ENCODE assay signal across 9 cellular contexts in genomic region chr22:32473388-32473952, GRCh38. TPM values are rescaled to one million over a fixed set of nuclear protein-coding genes. Genes with fewer than 3 reads are reported as not detected.
DNase-seq lines count a peak whose midpoint lies in the region; ATAC-seq and TF ChIP-seq lines count a peak whose summit lies in the region.
"Had no signal": no experiment of that assay in that cellular context is flagged by ENCODE, and none has a peak within 500 bp of the region (broad histone marks: within the 10 kb centered on the region; RNA-seq: fewer than 3 reads in every experiment).

No MANE protein-coding gene starts in this region.

- intact Hi-C loops in activated T-helper 1 cell treated with anti-CD3 and anti-CD28 coated beads, Interleukin-12 subunit alpha, Interleukin-12 subunit beta, Interleukin-2, Interleukin-4 antibody, amounts not matched to agents 30 ng/mL and 10 ng/mL and 1 ng/mL, durations not matched to agents 14 hours and 24 hours and 36 hours (cut with micrococcal nuclease), result loop anchor here (1.0 to 10.0 kb wide), 6 partner anchors 61 to 721 kb away; partner anchors contain the start of genes DEPDC5, PRR14L, RFPL2 and RTCB

- H3K36me3 Mint-ChIP-seq in activated T-helper 1 cell treated with anti-CD3 and anti-CD28 coated beads, Interleukin-12 subunit alpha, Interleukin-12 subunit beta, Interleukin-2, Interleukin-4 antibody, amounts not matched to agents 30 ng/mL and 10 ng/mL and 1 ng/mL, durations not matched to agents 14 hours and 24 hours and 36 hours (ENCODE audit: low read depth), result peaks cover 2% of the 10 kb centered on the region
- H3K36me3 Mint-ChIP-seq in neural crest cell (ENCODE audit: low read depth), result no peaks in the 10 kb centered on the region

- TF ChIP-seq CTCF in neural crest cell (conservative IDR thresholded peaks at IDR 0.05), result peak; percentile 76

- peak overlapping the region; percentile 93 for H3K4me3 Mint-ChIP-seq in activated T-helper 1 cell treated with anti-CD3 and anti-CD28 coated beads, Interleukin-12 subunit alpha, Interleukin-12 subunit beta, Interleukin-2, Interleukin-4 antibody, amounts not matched to agents 30 ng/mL and 10 ng/mL and 1 ng/mL, durations not matched to agents 14 hours and 24 hours and 36 hours
- H3K4me3 Mint-ChIP-seq in neural crest cell, result peak overlapping the region; percentile 92

- DNase-seq in COR-L47 (lab: John Stamatoyannopoulos, UW), result peak; percentile 58
- peak; percentile 45 for DNase-seq in HS-5 (ENCODE audit: low read depth)
- DNase-seq in NOMO-1 treated with DMSO at 0.1 percent for 48 hours (lab: John Stamatoyannopoulos, UW; ENCODE audit: unreplicated experiment), result peak; percentile 64
- peak; percentile 33 for DNase-seq in activated T-helper 1 cell treated with anti-CD3 and anti-CD28 coated beads, Interleukin-12 subunit alpha, Interleukin-12 subunit beta, Interleukin-2, Interleukin-4 antibody, amounts not matched to agents 30 ng/mL and 10 ng/mL and 1 ng/mL, durations not matched to agents 14 hours and 24 hours and 36 hours (ENCODE audit: low spot score)
- peak; percentile 49 for DNase-seq in fibroblast of the conjunctiva (ENCODE audit: low read depth)
- DNase-seq in neural crest cell (ENCODE audit: low read depth, low spot score), result peak; percentile 25
- DNase-seq in ecto neural progenitor cell (ENCODE audit: low spot score), result no peak

- H3K27ac Mint-ChIP-seq in activated T-helper 1 cell treated with anti-CD3 and anti-CD28 coated beads, Interleukin-12 subunit alpha, Interleukin-12 subunit beta, Interleukin-2, Interleukin-4 antibody, amounts not matched to agents 30 ng/mL and 10 ng/mL and 1 ng/mL, durations not matched to agents 14 hours and 24 hours and 36 hours, result peak overlapping the region; percentile 93
- no peak overlapping the region for H3K27ac Mint-ChIP-seq in neural crest cell (ENCODE audit: unreplicated experiment)

- H3K4me1 Mint-ChIP-seq in activated T-helper 1 cell treated with anti-CD3 and anti-CD28 coated beads, Interleukin-12 subunit alpha, Interleukin-12 subunit beta, Interleukin-2, Interleukin-4 antibody, amounts not matched to agents 30 ng/mL and 10 ng/mL and 1 ng/mL, durations not matched to agents 14 hours and 24 hours and 36 hours (ENCODE audit: low read depth), result peaks cover 27% of the 10 kb centered on the region
- peaks cover 22% of the 10 kb centered on the region for H3K4me1 Mint-ChIP-seq in neural crest cell

- ATAC-seq in GM18498 (IDR thresholded peaks at IDR 0.05; ENCODE audit: unreplicated experiment), result no peak

- no peaks in the 10 kb centered on the region for H3K9me3 Mint-ChIP-seq in activated T-helper 1 cell treated with anti-CD3 and anti-CD28 coated beads, Interleukin-12 subunit alpha, Interleukin-12 subunit beta, Interleukin-2, Interleukin-4 antibody, amounts not matched to agents 30 ng/mL and 10 ng/mL and 1 ng/mL, durations not matched to agents 14 hours and 24 hours and 36 hours
- no peaks in the 10 kb centered on the region for H3K9me3 Mint-ChIP-seq in neural crest cell

- H3K27me3 Mint-ChIP-seq in activated T-helper 1 cell treated with anti-CD3 and anti-CD28 coated beads, Interleukin-12 subunit alpha, Interleukin-12 subunit beta, Interleukin-2, Interleukin-4 antibody, amounts not matched to agents 30 ng/mL and 10 ng/mL and 1 ng/mL, durations not matched to agents 14 hours and 24 hours and 36 hours (ENCODE audit: insufficient read depth), result peaks cover 9% of the 10 kb centered on the region
- H3K27me3 Mint-ChIP-seq in neural crest cell (ENCODE audit: low read depth), result peaks cover 15% of the 10 kb centered on the region

RNA-seq across cellular contexts. Expression of gene FBXO7, which starts 1.1 kb away (rescaled TPM):
- total RNA-seq in activated T-helper 1 cell treated with anti-CD3 and anti-CD28 coated beads, Interleukin-12 subunit alpha, Interleukin-12 subunit beta, Interleukin-2, Interleukin-4 antibody, amounts not matched to agents 30 ng/mL and 10 ng/mL and 1 ng/mL, durations not matched to agents 14 hours and 24 hours and 36 hours, result 92.3 and 97.8 TPM in 2 replicates
- total RNA-seq in neural crest cell, result 82.0 and 82.8 TPM in 2 replicates

RNA-seq across cellular contexts. Expression of gene BPIFC, which starts 9.2 kb away (rescaled TPM):
- total RNA-seq in activated T-helper 1 cell treated with anti-CD3 and anti-CD28 coated beads, Interleukin-12 subunit alpha, Interleukin-12 subunit beta, Interleukin-2, Interleukin-4 antibody, amounts not matched to agents 30 ng/mL and 10 ng/mL and 1 ng/mL, durations not matched to agents 14 hours and 24 hours and 36 hours, result not detected in 2 replicates
- not detected in 2 replicates for total RNA-seq in neural crest cell
- total RNA-seq: activated CD8-positive, alpha-beta memory T cell treated with anti-CD3 and anti-CD28 coated beads for 36 hours had no signal
